ENCODE assay signal across 9 cellular contexts in genomic region chr9:71681708-71682268, GRCh38.
DNase-seq lines count a peak whose midpoint lies in the region; ATAC-seq, FAIRE-seq and TF ChIP-seq lines count a peak whose summit lies in the region.
"Had no signal": no experiment of that assay in that cellular context is flagged by ENCODE, and none has a peak within 500 bp of the region (broad histone marks: within the 10 kb centered on the region; RNA-seq: fewer than 3 reads in every experiment).

No MANE protein-coding gene starts in this region.

- H3K4me3 Mint-ChIP-seq in activated naive CD8-positive, alpha-beta T cell treated with anti-CD3 and anti-CD28 coated beads, Interleukin-2, amount 10 ng/mL, durations not matched to agents 7 days and 5 days: no peak overlapping the region
- H3K4me3 Mint-ChIP-seq in activated naive CD8-positive, alpha-beta T cell treated with anti-CD3 and anti-CD28 coated beads for 36 hours: no peak overlapping the region
- no peak overlapping the region for H3K4me3 Mint-ChIP-seq in CD4-positive, alpha-beta memory T cell

- TF ChIP-seq EP300 in HepG2 (IDR thresholded peaks at IDR 0.05; ENCODE audit: low read depth in 2 of 2, low read length in 2 of 2) (no peak), HepG2 (CRISPR knock-in tag; IDR thresholded peaks at IDR 0.05; ENCODE audit: borderline replicate concordance) (no peak)

- no peaks in the 10 kb centered on the region for H3K27me3 ChIP-seq in HepG2 (ENCODE audit: control insufficient read depth in 1 of 2, insufficient read depth in 2 of 2, low read length in 2 of 2)
- H3K27me3 ChIP-seq in CD4-positive, alpha-beta memory T cell (ENCODE audit: insufficient read depth, low read length): no peaks in the 10 kb centered on the region

- POLR2A ChIA-PET in activated naive CD8-positive, alpha-beta T cell treated with anti-CD3 and anti-CD28 coated beads, Interleukin-2, amount 10 ng/mL, durations not matched to agents 7 days and 5 days (lab: Charles Lee): no interaction called here
- POLR2A ChIA-PET in HepG2 (lab: Yijun Ruan, JAX): interaction anchor here (1.9 to 2.2 kb wide), 2 partner anchors 85 to 87 kb away, joined by 8 to 11 read pairs; partner anchors contain the start of gene CEMIP2
- POLR2A ChIA-PET in CD4-positive, alpha-beta memory T cell (lab: Charles Lee; ENCODE audit: partially characterized antibody): interaction anchor here (0.8 to 2.5 kb wide), 3 partner anchors 16 to 86 kb away, joined by 3 to 10 read pairs (median 4); partner anchors contain the start of gene CEMIP2

- no peak for TF ChIP-seq RAD21 in HepG2 (CRISPR knock-in tag; IDR thresholded peaks at IDR 0.05)

- no TSS peak for BruUV-seq in HepG2 (replicated peaks; lab: Mats Ljungman, UMichigan)

- H3K4me3 ChIP-seq in astrocyte of the spinal cord (ENCODE audit: low read depth, low read length): no peak overlapping the region
- H3K4me3 ChIP-seq in HepG2 (replicated peaks in 1 of 3; ENCODE audit: insufficient read depth in 1 of 3, low read depth in 2 of 3, low read length in 3 of 3): no peak overlapping the region
- H3K4me3 ChIP-seq in CD4-positive, alpha-beta memory T cell (ENCODE audit: low read length in 2 of 2): no peak overlapping the region

- no peaks in the 10 kb centered on the region for H3K27me3 Mint-ChIP-seq in activated naive CD8-positive, alpha-beta T cell treated with anti-CD3 and anti-CD28 coated beads, Interleukin-2, amount 10 ng/mL, durations not matched to agents 7 days and 5 days
- H3K27me3 Mint-ChIP-seq in activated naive CD8-positive, alpha-beta T cell treated with anti-CD3 and anti-CD28 coated beads for 36 hours: no peaks in the 10 kb centered on the region
- no peaks in the 10 kb centered on the region for H3K27me3 Mint-ChIP-seq in CD4-positive, alpha-beta memory T cell

- H3K27ac ChIP-seq in HepG2 (ENCODE audit: extremely low read length, insufficient read depth, low read length): peak overlapping the region; percentile 94
- H3K27ac ChIP-seq in CD4-positive, alpha-beta memory T cell (ENCODE audit: low read depth, low read length): no peak overlapping the region

- no peaks in the 10 kb centered on the region for H3K79me2 ChIP-seq in HepG2 (ENCODE audit: insufficient read depth, low read length)

- no peaks in the 10 kb centered on the region for H3K9me3 ChIP-seq in HepG2 (ENCODE audit: low read length)
- no peaks in the 10 kb centered on the region for H3K9me3 ChIP-seq in CD4-positive, alpha-beta memory T cell (ENCODE audit: control insufficient read depth in 1 of 2, low read length in 2 of 2)

- H3K9me3 Mint-ChIP-seq in activated naive CD8-positive, alpha-beta T cell treated with anti-CD3 and anti-CD28 coated beads, Interleukin-2, amount 10 ng/mL, durations not matched to agents 7 days and 5 days: no peaks in the 10 kb centered on the region
- H3K9me3 Mint-ChIP-seq in activated naive CD8-positive, alpha-beta T cell treated with anti-CD3 and anti-CD28 coated beads for 36 hours: no peaks in the 10 kb centered on the region
- H3K9me3 Mint-ChIP-seq in CD4-positive, alpha-beta memory T cell: no peaks in the 10 kb centered on the region

- 61% methylated on average over 3 of the region's 3 CpGs for WGBS in HepG2 (ENCODE audit: low lambda C conversion rate)

- peak overlapping the region; percentile 32; the same call in 1 of the 2 replicates for H3K9ac ChIP-seq in HepG2 (ENCODE audit: insufficient read depth, low read depth, low read length)

- in situ Hi-C loops in astrocyte of the spinal cord (cut with HindIII; ENCODE audit: low sequenced_read_pairs) (no loop called here), HepG2 (cut with HindIII; ENCODE audit: extremely low pct_ligation_motif_present, low pct_unique_long_range_greater_than_20kb) (no loop called here)

- no peaks in the 10 kb centered on the region for H4K20me1 ChIP-seq in HepG2 (ENCODE audit: insufficient read depth, low read length)

- no peak for ATAC-seq in activated naive CD8-positive, alpha-beta T cell treated with anti-CD3 and anti-CD28 coated beads, Interleukin-2, amount 10 ng/mL, durations not matched to agents 7 days and 5 days (ENCODE audit: low read depth)
- no peak for ATAC-seq in HepG2

- CTCF ChIA-PET in HepG2 (lab: Yijun Ruan, JAX; ENCODE audit: low intra/inter-chr PET ratio, low total read pairs): no interaction called here
- CTCF ChIA-PET in CD4-positive, alpha-beta memory T cell (lab: Charles Lee; ENCODE audit: partially characterized antibody): interaction anchor here (0.6 to 5.6 kb wide), 6 partner anchors 12 to 87 kb away, joined by 3 to 31 read pairs (median 3); partner anchors contain the start of gene CEMIP2

- no peak overlapping the region for H3K4me2 ChIP-seq in HepG2 (ENCODE audit: low read depth, low read length)

- peaks cover 27% of the 10 kb centered on the region for H3K36me3 Mint-ChIP-seq in activated naive CD8-positive, alpha-beta T cell treated with anti-CD3 and anti-CD28 coated beads, Interleukin-2, amount 10 ng/mL, durations not matched to agents 7 days and 5 days
- H3K36me3 Mint-ChIP-seq in activated naive CD8-positive, alpha-beta T cell treated with anti-CD3 and anti-CD28 coated beads for 36 hours: peaks cover 28% of the 10 kb centered on the region
- peaks cover 12 to 25% of the 10 kb centered on the region in 2 donors for H3K36me3 Mint-ChIP-seq in CD4-positive, alpha-beta memory T cell

- no peak for DNase-seq in activated naive CD8-positive, alpha-beta T cell treated with anti-CD3 and anti-CD28 coated beads, Interleukin-2, amount 10 ng/mL, durations not matched to agents 7 days and 5 days
- no peak for DNase-seq in activated naive CD8-positive, alpha-beta T cell treated with anti-CD3 and anti-CD28 coated beads for 36 hours
- DNase-seq in astrocyte of the spinal cord (ENCODE audit: low read depth, low spot score): peak; percentile 69
- no peak for DNase-seq in HepG2 (ENCODE audit: low spot score)
- no peak for DNase-seq in stimulated activated CD4-positive, alpha-beta T cell treated with anti-CD3 and anti-CD28 coated beads, Interleukin-12 subunit alpha, Interleukin-12 subunit beta, amount 100 ng/mL, for 4 hours
- no peak for DNase-seq in CD4-positive, alpha-beta memory T cell
- DNase-seq in MV-4-11 (lab: John Stamatoyannopoulos, UW): no peak
- DNase-seq in T-helper 1 cell: no peak
- DNase-seq: activated T-cell treated with anti-CD3 and anti-CD28 coated beads, Interleukin-2, amount 50 U/mL, for 48 hours had no signal

- no peak for TF ChIP-seq POLR2A in HepG2 (IDR thresholded peaks at IDR 0.05; ENCODE audit: insufficient read depth in 1 of 2, low read depth in 2 of 2, low read length in 2 of 2)

- no peak for TF ChIP-seq CTCF in astrocyte of the spinal cord (IDR thresholded peaks at IDR 0.05; ENCODE audit: low read depth, low read length)
- no peak for TF ChIP-seq CTCF in HepG2 (CRISPR knock-in tag; IDR thresholded peaks at IDR 0.05)

- no peak overlapping the region for H2AFZ ChIP-seq in HepG2 (ENCODE audit: low read length)

- H3K4me1 Mint-ChIP-seq in activated naive CD8-positive, alpha-beta T cell treated with anti-CD3 and anti-CD28 coated beads, Interleukin-2, amount 10 ng/mL, durations not matched to agents 7 days and 5 days: peaks cover 31% of the 10 kb centered on the region
- peaks cover 33% of the 10 kb centered on the region for H3K4me1 Mint-ChIP-seq in activated naive CD8-positive, alpha-beta T cell treated with anti-CD3 and anti-CD28 coated beads for 36 hours
- H3K4me1 Mint-ChIP-seq in CD4-positive, alpha-beta memory T cell: peaks cover 38 to 58% (median 47%) of the 10 kb centered on the region in 4 donors

- peaks cover 69% of the 10 kb centered on the region for H3K4me1 ChIP-seq in HepG2 (ENCODE audit: insufficient read depth, low read length)
- peaks cover 35% of the 10 kb centered on the region for H3K4me1 ChIP-seq in CD4-positive, alpha-beta memory T cell (ENCODE audit: insufficient read depth, low read length)

- peaks cover 8 to 20% of the 10 kb centered on the region in 2 experiments; a peak in 4 of 5 replicates for H3K36me3 ChIP-seq in HepG2 (replicated peaks in 1 of 2; ENCODE audit: control insufficient read depth in 1 of 2, insufficient read depth in 2 of 2, low read length in 2 of 2)
- H3K36me3 ChIP-seq in CD4-positive, alpha-beta memory T cell (ENCODE audit: insufficient read depth, low read length): no peaks in the 10 kb centered on the region

- no peak for FAIRE-seq in HepG2 (lab: Jason Lieb, UNC)

- intact Hi-C loops in HepG2 (cut with micrococcal nuclease; ENCODE audit: unreplicated experiment): loop anchor here (1.0 kb wide), 1 partner anchor 71 kb away; no protein-coding TSS in a partner anchor
- intact Hi-C loops in CD4-positive, alpha-beta memory T cell (cut with micrococcal nuclease): no loop called here

- H3K27ac Mint-ChIP-seq in activated naive CD8-positive, alpha-beta T cell treated with anti-CD3 and anti-CD28 coated beads, Interleukin-2, amount 10 ng/mL, durations not matched to agents 7 days and 5 days: peak overlapping the region; percentile 0
- H3K27ac Mint-ChIP-seq in activated naive CD8-positive, alpha-beta T cell treated with anti-CD3 and anti-CD28 coated beads for 36 hours: no peak overlapping the region
- peak overlapping the region in 2 of 7 donors; percentile 0 to 51 for H3K27ac Mint-ChIP-seq in CD4-positive, alpha-beta memory T cell

TF ChIP-seq in HepG2, 621 proteins besides CTCF, POLR2A, EP300 and RAD21:
- TF ChIP-seq ATF7 (IDR thresholded peaks at IDR 0.05): peak; percentile 62
- TF ChIP-seq ATF7 (CRISPR knock-in tag; IDR thresholded peaks at IDR 0.05): no peak
- TF ChIP-seq THAP11 (CRISPR knock-in tag; IDR thresholded peaks at IDR 0.05): no peak
- TF ChIP-seq RBM22 (optimal IDR thresholded peaks at IDR 0.05; ENCODE audit: low read length): peak; percentile 94
